ENCODE assay signal across 28 cellular contexts in genomic region chr3:58704745-58705144, GRCh38.
A peak's percentile ranks its signal among the peaks of the same experiment; 100 is the strongest.
DNase-seq lines count a peak whose midpoint lies in the region; ATAC-seq lines count a peak whose summit lies in the region.
"Had no signal": no experiment of that assay in that cellular context is flagged by ENCODE, and none has a peak within 500 bp of the region (broad histone marks: within the 10 kb centered on the region; RNA-seq: fewer than 3 reads in every experiment).

No MANE protein-coding gene starts in this region.

- peak; percentile 24 for DNase-seq in DMS53 (lab: John Stamatoyannopoulos, UW)
- DNase-seq in epithelial cell of prostate (ENCODE audit: low read depth, low spot score) = peak; percentile 10
- DNase-seq in islet precursor cell = no peak
- DNase-seq: activated CD4-positive, alpha-beta memory T cell treated with anti-CD3 and anti-CD28 coated beads for 36 hours; activated CD4-positive, CD25-positive, alpha-beta regulatory T cell treated with anti-CD3 and anti-CD28 coated beads, Interleukin-2, amount 50 U/mL, for 72 hours; activated CD8-positive, alpha-beta memory T cell treated with anti-CD3 and anti-CD28 coated beads, Interleukin-2, amount 50 U/mL, for 4 hours; activated naive CD4-positive, alpha-beta T cell; activated naive CD8-positive, alpha-beta T cell treated with anti-CD3 and anti-CD28 coated beads, Interleukin-2, amount 50 U/mL, for 24 hours; caudate nucleus; COR-L47; effector CD8-positive, alpha-beta T cell; glutamatergic neuron; H7; NCI-H1105; NCI-H187; NCI-H524 treated with DMSO at 0.1 percent for 48 hours; nephron progenitor cell; Peyer's patch; SHP77 treated with DMSO at 0.1 percent for 48 hours; stimulated activated CD4-positive, alpha-beta T cell treated with anti-CD3 and anti-CD28 coated beads, Interleukin-4, amount 100 ng/mL, for 1 hour; tibial artery had no signal

- ATAC-seq in GM21619 (IDR thresholded peaks at IDR 0.05; ENCODE audit: unreplicated experiment) = peak; percentile 70
- ATAC-seq in HG03520 (IDR thresholded peaks at IDR 0.05; ENCODE audit: unreplicated experiment) = peak; percentile 68
- no peak for ATAC-seq in GM18873 (IDR thresholded peaks at IDR 0.05; ENCODE audit: low FRiP score, unreplicated experiment)
- ATAC-seq in GM18498 (IDR thresholded peaks at IDR 0.05; ENCODE audit: unreplicated experiment) = no peak
- ATAC-seq: activated naive CD8-positive, alpha-beta T cell treated with anti-CD3 and anti-CD28 coated beads, Interleukin-2, amount 50 U/mL, for 24 hours; K562; left lobe of liver had no signal

- H3K27ac ChIP-seq in epithelial cell of prostate = no peak overlapping the region
- H3K27ac ChIP-seq: coronary artery, Peyer's patch, tibial artery had no signal

Comparison
In these comparisons a context has a peak if more than half of its experiments do, and no peak if none do; other contexts are left out.
1. ATAC-seq: peak in GM21619 (single experiment) and HG03520 (single experiment); none in GM18873 (single experiment) and GM18498 (single experiment).